In the genomic region with DNA sequence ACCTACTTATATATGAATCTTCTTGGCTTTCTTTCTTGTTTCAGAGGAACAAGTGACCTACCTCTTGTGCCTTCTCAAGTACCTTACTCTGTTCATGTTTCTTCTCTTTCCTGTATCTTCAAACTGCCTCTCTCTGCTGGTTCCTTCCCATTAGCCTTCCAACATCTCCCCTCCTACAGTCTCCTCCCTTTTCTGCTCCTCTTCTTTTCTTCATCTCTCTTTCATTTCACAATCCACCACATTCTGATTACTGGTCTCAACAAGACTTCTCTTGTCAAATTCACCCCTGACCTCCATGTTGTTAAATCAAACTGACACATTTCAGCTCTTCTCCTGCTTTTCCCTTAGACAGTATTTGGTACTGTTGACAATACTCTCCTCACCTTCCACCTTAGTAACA, we compare ENCODE assay signal across 26 cellular contexts.
"Had no signal": no experiment of that assay in that cellular context is flagged by ENCODE, and none has a peak within 500 bp of the region (broad histone marks: within the 10 kb centered on the region; RNA-seq: fewer than 3 reads in every experiment).

No MANE protein-coding gene starts in this region.

- H3K27ac ChIP-seq: colonic mucosa, esophagus muscularis mucosa, foreskin keratinocyte, gastroesophageal sphincter, heart left ventricle, hepatocyte, prostate gland, right atrium auricular region, sigmoid colon, thyroid gland, vagina had no signal

- H3K4me1 Mint-ChIP-seq: mesothelial cell of epicardium; naive B cell; stimulated activated effector memory CD8-positive, alpha-beta T cell treated with anti-CD3 and anti-CD28 coated beads, Interleukin-12 subunit alpha, Interleukin-12 subunit beta, amount 100 ng/mL, for 72 hours had no signal

- H3K36me3 Mint-ChIP-seq: mesothelial cell of epicardium; natural killer cell treated with Interleukin-12 subunit alpha and Interleukin-12 subunit beta and Interleukin-15 and Interleukin-18, amount 100 ng/mL, for 72 hours; stimulated activated effector memory CD8-positive, alpha-beta T cell treated with anti-CD3 and anti-CD28 coated beads, Interleukin-12 subunit alpha, Interleukin-12 subunit beta, amount 100 ng/mL, for 72 hours had no signal

- H3K4me2 ChIP-seq: hepatocyte had no signal

- H3K9me3 Mint-ChIP-seq: stimulated activated effector memory CD8-positive, alpha-beta T cell treated with anti-CD3 and anti-CD28 coated beads, Interleukin-12 subunit alpha, Interleukin-12 subunit beta, amount 100 ng/mL, for 72 hours had no signal

- H3K4me3 ChIP-seq: colonic mucosa, esophagus muscularis mucosa, gastroesophageal sphincter, heart left ventricle, hepatocyte, mucosa of descending colon, prostate gland, right atrium auricular region, sigmoid colon, thyroid gland, vagina had no signal

- H3K27me3 ChIP-seq: colonic mucosa, esophagus muscularis mucosa, foreskin keratinocyte, gastroesophageal sphincter, heart left ventricle, hepatocyte, right atrium auricular region, sigmoid colon, thyroid gland, vagina had no signal

- H3K27ac Mint-ChIP-seq: dendritic cell treated with granulocyte-macrophage colony-stimulating factor and Interleukin-4, amounts not matched to agents 40 ng/mL and 50 ng/mL, for 4 days; mesothelial cell of epicardium; naive B cell; natural killer cell treated with Interleukin-12 subunit alpha and Interleukin-12 subunit beta and Interleukin-15 and Interleukin-18, amount 100 ng/mL, for 72 hours; stimulated activated effector memory CD8-positive, alpha-beta T cell treated with anti-CD3 and anti-CD28 coated beads, Interleukin-12 subunit alpha, Interleukin-12 subunit beta, amount 100 ng/mL, for 72 hours had no signal

- H3K36me3 ChIP-seq: colonic mucosa, esophagus muscularis mucosa, gastroesophageal sphincter, heart left ventricle, prostate gland, right atrium auricular region, sigmoid colon, thyroid gland, vagina had no signal

- H3K27me3 Mint-ChIP-seq: dendritic cell treated with granulocyte-macrophage colony-stimulating factor and Interleukin-4, amounts not matched to agents 40 ng/mL and 50 ng/mL, for 4 days had no signal

- ATAC-seq: foreskin keratinocyte; gastroesophageal sphincter; heart left ventricle; left lobe of liver; mucosa of descending colon; natural killer cell treated with Interleukin-12 subunit alpha and Interleukin-12 subunit beta and Interleukin-15 and Interleukin-18, amount 100 ng/mL, for 72 hours; stimulated activated effector memory CD8-positive, alpha-beta T cell treated with anti-CD3 and anti-CD28 coated beads, Interleukin-12 subunit alpha, Interleukin-12 subunit beta, amount 100 ng/mL, for 72 hours had no signal

- H3K79me2 ChIP-seq: hepatocyte had no signal

- H2AFZ ChIP-seq: hepatocyte had no signal

- H3K4me1 ChIP-seq: colonic mucosa, esophagus muscularis mucosa, foreskin keratinocyte, gastroesophageal sphincter, heart left ventricle, prostate gland, right atrium auricular region, sigmoid colon, thyroid gland, vagina had no signal

- DNase-seq: colonic mucosa; effector memory CD4-positive, alpha-beta T cell; foreskin keratinocyte; heart left ventricle; kidney; mesenchymal stem cell; mucosa of descending colon; naive B cell; nucleus accumbens; sigmoid colon; stimulated activated CD4-positive, alpha-beta T cell treated with anti-CD3 and anti-CD28 coated beads, Interleukin-2, amount 100 ng/mL, for 24 hours; stimulated activated CD4-positive, alpha-beta T cell treated with anti-CD3 and anti-CD28 coated beads, Interleukin-4, amount 100 ng/mL, for 24 hours; stimulated activated naive CD4-positive, alpha-beta T cell treated with Interleukin-2 at 50 U/mL for 16 hours; thyroid gland; trophoblast cell had no signal

- H3K4me3 Mint-ChIP-seq: dendritic cell treated with granulocyte-macrophage colony-stimulating factor and Interleukin-4, amounts not matched to agents 40 ng/mL and 50 ng/mL, for 4 days; mesothelial cell of epicardium; naive B cell; natural killer cell treated with Interleukin-12 subunit alpha and Interleukin-12 subunit beta and Interleukin-15 and Interleukin-18, amount 100 ng/mL, for 72 hours; stimulated activated effector memory CD8-positive, alpha-beta T cell treated with anti-CD3 and anti-CD28 coated beads, Interleukin-12 subunit alpha, Interleukin-12 subunit beta, amount 100 ng/mL, for 72 hours had no signal
